1 cellular context compared by ENCODE assay signal in the genomic region with DNA sequence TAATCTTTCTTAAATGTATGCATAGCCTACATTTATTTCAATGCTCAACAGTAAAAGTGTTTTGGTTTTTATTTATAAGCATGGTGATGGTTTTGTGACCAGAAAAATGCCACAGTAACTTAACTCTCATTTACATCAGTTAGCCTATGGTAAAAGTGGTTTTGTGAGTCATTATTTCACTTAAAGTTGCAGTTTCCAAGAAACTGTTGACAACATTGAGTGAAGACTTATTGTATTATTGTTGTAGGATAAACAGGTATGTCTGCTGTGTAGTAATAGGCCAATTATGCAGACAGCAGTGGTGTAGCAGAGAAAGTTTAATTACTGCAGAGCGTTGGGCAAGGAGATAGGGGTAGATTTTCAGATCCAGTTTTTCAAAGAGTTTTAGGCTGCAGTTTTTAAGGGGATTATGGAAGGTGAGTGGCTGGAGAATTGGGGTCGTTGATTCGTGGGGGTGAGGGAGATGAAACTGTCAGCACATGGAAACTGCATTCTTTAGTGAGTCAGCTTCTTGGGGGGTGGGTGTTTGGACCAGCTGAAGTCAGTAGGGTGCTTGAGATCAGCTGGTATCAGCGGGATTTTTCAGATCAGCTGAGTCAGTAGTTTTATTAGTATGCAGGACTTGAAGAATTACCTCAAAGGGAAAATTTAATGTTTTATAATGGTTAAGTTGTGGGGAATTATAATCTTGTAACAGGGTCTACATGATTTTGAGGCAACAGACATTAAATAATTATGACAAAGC.
TF ChIP-seq lines count a peak whose summit lies in the region.

No MANE protein-coding gene starts in this region.

TF ChIP-seq in GM23338, 12 proteins besides CTCF, POLR2A, EP300 and RAD21:
- TF ChIP-seq, protein P1, sequence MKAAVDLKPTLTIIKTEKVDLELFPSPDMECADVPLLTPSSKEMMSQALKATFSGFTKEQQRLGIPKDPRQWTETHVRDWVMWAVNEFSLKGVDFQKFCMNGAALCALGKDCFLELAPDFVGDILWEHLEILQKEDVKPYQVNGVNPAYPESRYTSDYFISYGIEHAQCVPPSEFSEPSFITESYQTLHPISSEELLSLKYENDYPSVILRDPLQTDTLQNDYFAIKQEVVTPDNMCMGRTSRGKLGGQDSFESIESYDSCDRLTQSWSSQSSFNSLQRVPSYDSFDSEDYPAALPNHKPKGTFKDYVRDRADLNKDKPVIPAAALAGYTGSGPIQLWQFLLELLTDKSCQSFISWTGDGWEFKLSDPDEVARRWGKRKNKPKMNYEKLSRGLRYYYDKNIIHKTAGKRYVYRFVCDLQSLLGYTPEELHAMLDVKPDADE (IDR thresholded peaks at IDR 0.05): no peak
- TF ChIP-seq JUNB (IDR thresholded peaks at IDR 0.05; ENCODE audit: unreplicated experiment) (no peak), STAT1 (IDR thresholded peaks at IDR 0.05; ENCODE audit: unreplicated experiment) (no peak), EZH2phosphoT487 (IDR thresholded peaks at IDR 0.05; ENCODE audit: unreplicated experiment) (no peak), EZH2 (IDR thresholded peaks at IDR 0.05; ENCODE audit: low read depth, unreplicated experiment) (no peak), NANOG (IDR thresholded peaks at IDR 0.05; ENCODE audit: borderline replicate concordance) (no peak), ZNF331 (CRISPR knock-in tag; IDR thresholded peaks at IDR 0.05; ENCODE audit: low read depth) (no peak), CREB1 (CRISPR knock-in tag; IDR thresholded peaks at IDR 0.05; ENCODE audit: low read depth) (no peak), ZNF114 (CRISPR knock-in tag; IDR thresholded peaks at IDR 0.05) (no peak), POLR2AphosphoS5 (IDR thresholded peaks at IDR 0.05; ENCODE audit: low read depth) (no peak)
- TF ChIP-seq, protein P2, sequence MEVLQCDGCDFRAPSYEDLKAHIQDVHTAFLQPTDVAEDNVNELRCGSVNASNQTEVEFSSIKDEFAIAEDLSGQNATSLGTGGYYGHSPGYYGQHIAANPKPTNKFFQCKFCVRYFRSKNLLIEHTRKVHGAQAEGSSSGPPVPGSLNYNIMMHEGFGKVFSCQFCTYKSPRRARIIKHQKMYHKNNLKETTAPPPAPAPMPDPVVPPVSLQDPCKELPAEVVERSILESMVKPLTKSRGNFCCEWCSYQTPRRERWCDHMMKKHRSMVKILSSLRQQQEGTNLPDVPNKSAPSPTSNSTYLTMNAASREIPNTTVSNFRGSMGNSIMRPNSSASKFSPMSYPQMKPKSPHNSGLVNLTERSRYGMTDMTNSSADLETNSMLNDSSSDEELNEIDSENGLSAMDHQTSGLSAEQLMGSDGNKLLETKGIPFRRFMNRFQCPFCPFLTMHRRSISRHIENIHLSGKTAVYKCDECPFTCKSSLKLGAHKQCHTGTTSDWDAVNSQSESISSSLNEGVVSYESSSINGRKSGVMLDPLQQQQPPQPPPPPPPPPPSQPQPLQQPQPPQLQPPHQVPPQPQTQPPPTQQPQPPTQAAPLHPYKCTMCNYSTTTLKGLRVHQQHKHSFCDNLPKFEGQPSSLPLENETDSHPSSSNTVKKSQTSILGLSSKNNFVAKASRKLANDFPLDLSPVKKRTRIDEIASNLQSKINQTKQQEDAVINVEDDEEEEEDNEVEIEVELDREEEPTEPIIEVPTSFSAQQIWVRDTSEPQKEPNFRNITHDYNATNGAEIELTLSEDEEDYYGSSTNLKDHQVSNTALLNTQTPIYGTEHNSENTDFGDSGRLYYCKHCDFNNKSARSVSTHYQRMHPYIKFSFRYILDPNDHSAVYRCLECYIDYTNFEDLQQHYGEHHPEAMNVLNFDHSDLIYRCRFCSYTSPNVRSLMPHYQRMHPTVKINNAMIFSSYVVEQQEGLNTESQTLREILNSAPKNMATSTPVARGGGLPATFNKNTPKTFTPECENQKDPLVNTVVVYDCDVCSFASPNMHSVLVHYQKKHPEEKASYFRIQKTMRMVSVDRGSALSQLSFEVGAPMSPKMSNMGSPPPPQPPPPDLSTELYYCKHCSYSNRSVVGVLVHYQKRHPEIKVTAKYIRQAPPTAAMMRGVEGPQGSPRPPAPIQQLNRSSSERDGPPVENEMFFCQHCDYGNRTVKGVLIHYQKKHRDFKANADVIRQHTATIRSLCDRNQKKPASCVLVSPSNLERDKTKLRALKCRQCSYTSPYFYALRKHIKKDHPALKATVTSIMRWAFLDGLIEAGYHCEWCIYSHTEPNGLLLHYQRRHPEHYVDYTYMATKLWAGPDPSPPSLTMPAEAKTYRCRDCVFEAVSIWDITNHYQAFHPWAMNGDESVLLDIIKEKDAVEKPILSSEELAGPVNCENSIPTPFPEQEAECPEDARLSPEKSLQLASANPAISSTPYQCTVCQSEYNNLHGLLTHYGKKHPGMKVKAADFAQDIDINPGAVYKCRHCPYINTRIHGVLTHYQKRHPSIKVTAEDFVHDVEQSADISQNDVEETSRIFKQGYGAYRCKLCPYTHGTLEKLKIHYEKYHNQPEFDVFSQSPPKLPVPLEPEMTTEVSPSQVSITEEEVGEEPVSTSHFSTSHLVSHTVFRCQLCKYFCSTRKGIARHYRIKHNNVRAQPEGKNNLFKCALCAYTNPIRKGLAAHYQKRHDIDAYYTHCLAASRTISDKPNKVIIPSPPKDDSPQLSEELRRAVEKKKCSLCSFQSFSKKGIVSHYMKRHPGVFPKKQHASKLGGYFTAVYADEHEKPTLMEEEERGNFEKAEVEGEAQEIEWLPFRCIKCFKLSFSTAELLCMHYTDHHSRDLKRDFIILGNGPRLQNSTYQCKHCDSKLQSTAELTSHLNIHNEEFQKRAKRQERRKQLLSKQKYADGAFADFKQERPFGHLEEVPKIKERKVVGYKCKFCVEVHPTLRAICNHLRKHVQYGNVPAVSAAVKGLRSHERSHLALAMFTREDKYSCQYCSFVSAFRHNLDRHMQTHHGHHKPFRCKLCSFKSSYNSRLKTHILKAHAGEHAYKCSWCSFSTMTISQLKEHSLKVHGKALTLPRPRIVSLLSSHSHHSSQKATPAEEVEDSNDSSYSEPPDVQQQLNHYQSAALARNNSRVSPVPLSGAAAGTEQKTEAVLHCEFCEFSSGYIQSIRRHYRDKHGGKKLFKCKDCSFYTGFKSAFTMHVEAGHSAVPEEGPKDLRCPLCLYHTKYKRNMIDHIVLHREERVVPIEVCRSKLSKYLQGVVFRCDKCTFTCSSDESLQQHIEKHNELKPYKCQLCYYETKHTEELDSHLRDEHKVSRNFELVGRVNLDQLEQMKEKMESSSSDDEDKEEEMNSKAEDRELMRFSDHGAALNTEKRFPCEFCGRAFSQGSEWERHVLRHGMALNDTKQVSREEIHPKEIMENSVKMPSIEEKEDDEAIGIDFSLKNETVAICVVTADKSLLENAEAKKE (CRISPR knock-in tag; IDR thresholded peaks at IDR 0.05): no peak
- TF ChIP-seq, protein P3, sequence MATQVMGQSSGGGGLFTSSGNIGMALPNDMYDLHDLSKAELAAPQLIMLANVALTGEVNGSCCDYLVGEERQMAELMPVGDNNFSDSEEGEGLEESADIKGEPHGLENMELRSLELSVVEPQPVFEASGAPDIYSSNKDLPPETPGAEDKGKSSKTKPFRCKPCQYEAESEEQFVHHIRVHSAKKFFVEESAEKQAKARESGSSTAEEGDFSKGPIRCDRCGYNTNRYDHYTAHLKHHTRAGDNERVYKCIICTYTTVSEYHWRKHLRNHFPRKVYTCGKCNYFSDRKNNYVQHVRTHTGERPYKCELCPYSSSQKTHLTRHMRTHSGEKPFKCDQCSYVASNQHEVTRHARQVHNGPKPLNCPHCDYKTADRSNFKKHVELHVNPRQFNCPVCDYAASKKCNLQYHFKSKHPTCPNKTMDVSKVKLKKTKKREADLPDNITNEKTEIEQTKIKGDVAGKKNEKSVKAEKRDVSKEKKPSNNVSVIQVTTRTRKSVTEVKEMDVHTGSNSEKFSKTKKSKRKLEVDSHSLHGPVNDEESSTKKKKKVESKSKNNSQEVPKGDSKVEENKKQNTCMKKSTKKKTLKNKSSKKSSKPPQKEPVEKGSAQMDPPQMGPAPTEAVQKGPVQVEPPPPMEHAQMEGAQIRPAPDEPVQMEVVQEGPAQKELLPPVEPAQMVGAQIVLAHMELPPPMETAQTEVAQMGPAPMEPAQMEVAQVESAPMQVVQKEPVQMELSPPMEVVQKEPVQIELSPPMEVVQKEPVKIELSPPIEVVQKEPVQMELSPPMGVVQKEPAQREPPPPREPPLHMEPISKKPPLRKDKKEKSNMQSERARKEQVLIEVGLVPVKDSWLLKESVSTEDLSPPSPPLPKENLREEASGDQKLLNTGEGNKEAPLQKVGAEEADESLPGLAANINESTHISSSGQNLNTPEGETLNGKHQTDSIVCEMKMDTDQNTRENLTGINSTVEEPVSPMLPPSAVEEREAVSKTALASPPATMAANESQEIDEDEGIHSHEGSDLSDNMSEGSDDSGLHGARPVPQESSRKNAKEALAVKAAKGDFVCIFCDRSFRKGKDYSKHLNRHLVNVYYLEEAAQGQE (IDR thresholded peaks at IDR 0.05; ENCODE audit: unreplicated experiment): no peak
TF ChIP-seq in GM23338: peak in this region for 0.
